In genomic region chr3:25723802-25724201, GRCh38 we compare ENCODE assay signal across 20 cellular contexts.
DNase-seq lines count a peak whose midpoint lies in the region; ATAC-seq and TF ChIP-seq lines count a peak whose summit lies in the region.
"Had no signal": no experiment of that assay in that cellular context is flagged by ENCODE, and none has a peak within 500 bp of the region (broad histone marks: within the 10 kb centered on the region; RNA-seq: fewer than 3 reads in every experiment).

No MANE protein-coding gene starts in this region.

- no peak overlapping the region for H3K4me3 ChIP-seq in tibial artery
- no peak overlapping the region for H3K4me3 ChIP-seq in coronary artery
- H3K4me3 ChIP-seq: A549, adrenal gland, cardiac muscle cell, transverse colon had no signal

- ATAC-seq in GM19467 (IDR thresholded peaks at IDR 0.05; ENCODE audit: unreplicated experiment) (peak; percentile 50), HG02852 (IDR thresholded peaks at IDR 0.05; ENCODE audit: unreplicated experiment) (peak; percentile 87), HG03521 (IDR thresholded peaks at IDR 0.05; ENCODE audit: unreplicated experiment) (peak; percentile 90), GM21360 (IDR thresholded peaks at IDR 0.05; ENCODE audit: unreplicated experiment) (no peak), HG02970 (IDR thresholded peaks at IDR 0.05; ENCODE audit: low FRiP score, unreplicated experiment) (no peak)
- ATAC-seq: A549; natural killer cell treated with Interleukin-12 subunit alpha and Interleukin-12 subunit beta and Interleukin-15 and Interleukin-18, amount 100 ng/mL, for 72 hours had no signal

- in situ Hi-C loops in GM13976 (cut with MboI; ENCODE audit: low sequenced_read_pairs, unreplicated experiment), result no loop called here

- TF ChIP-seq CTCF in GM13976 (IDR thresholded peaks at IDR 0.05; ENCODE audit: borderline replicate concordance, control extremely low read depth, extremely low read depth, insufficient read depth, missing control alignments) (no peak), tibial artery (IDR thresholded peaks at IDR 0.05) (no peak), coronary artery (IDR thresholded peaks at IDR 0.05) (no peak)

- DNase-seq in GM13976 (ENCODE audit: low spot score), result peak; percentile 27
- no peak for DNase-seq in tibial artery
- DNase-seq in coronary artery (ENCODE audit: low spot score), result no peak
- DNase-seq: adrenal gland; DMS53; effector CD8-positive, alpha-beta T cell; kidney; NCI-H2227 treated with DMSO at 0.1 percent for 48 hours; posterior cingulate gyrus; transverse colon; WERI-Rb-1 had no signal

- no peak overlapping the region for H3K27ac ChIP-seq in tibial artery
- no peak overlapping the region for H3K27ac ChIP-seq in coronary artery
- H3K27ac ChIP-seq: A549, adrenal gland, C4-2B, cardiac muscle cell, transverse colon, WERI-Rb-1 had no signal

- no peaks in the 10 kb centered on the region for H3K9me3 ChIP-seq in tibial artery
- H3K9me3 ChIP-seq: A549, adrenal gland, transverse colon had no signal

- H3K36me3 ChIP-seq in tibial artery, result peaks cover 4 to 33% (median 23%) of the 10 kb centered on the region in 3 donors
- H3K36me3 ChIP-seq: adrenal gland, WERI-Rb-1 had no signal

- intact Hi-C loops in tibial artery (cut with DNase I; ENCODE audit: low total_unique reads), result no loop called here

- H3K4me1 ChIP-seq in tibial artery, result no peaks in the 10 kb centered on the region
- H3K4me1 ChIP-seq: A549, adrenal gland, transverse colon had no signal

- no peaks in the 10 kb centered on the region for H3K27me3 ChIP-seq in tibial artery
- H3K27me3 ChIP-seq: adrenal gland, cardiac muscle cell, transverse colon had no signal

Comparison
In these comparisons a context has a peak if more than half of its experiments do, and no peak if none do; other contexts are left out.
1. ATAC-seq: peak in GM19467 (single experiment), HG02852 (single experiment) and HG03521 (single experiment); none in GM21360 (single experiment) and HG02970 (single experiment).